In the genomic region with DNA sequence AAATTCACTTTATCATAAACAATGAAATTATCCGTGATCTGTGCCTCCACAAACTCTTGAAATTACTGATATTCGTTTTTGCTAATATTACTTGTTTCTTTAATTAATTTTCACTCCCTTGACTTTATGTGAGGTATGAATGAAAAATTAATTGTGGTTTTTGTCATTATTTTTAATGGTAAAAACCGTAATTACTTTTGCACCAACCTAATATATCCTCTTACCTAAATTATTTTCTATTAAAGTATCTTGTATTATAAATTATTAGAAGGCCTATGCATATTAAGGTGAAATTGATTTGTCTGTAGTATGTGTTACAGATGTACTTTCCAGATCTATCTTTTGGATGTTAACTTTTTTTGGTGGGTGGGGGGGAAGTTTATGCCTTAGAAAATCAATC, we compare ENCODE assay signal across 29 cellular contexts.
"Had no signal": no experiment of that assay in that cellular context is flagged by ENCODE, and none has a peak within 500 bp of the region (broad histone marks: within the 10 kb centered on the region; RNA-seq: fewer than 3 reads in every experiment).

No MANE protein-coding gene starts in this region.

- H3K36me3 Mint-ChIP-seq: stimulated activated effector memory CD8-positive, alpha-beta T cell treated with anti-CD3 and anti-CD28 coated beads, Interleukin-12 subunit alpha, Interleukin-12 subunit beta, amount 100 ng/mL, for 72 hours; stimulated activated memory B cell treated with anti-CD40 and anti-IgM and Interleukin-4, amounts not matched to agents 10 μg/mL and 1 μg/mL and 100 μg/mL, for 72 hours; stimulated activated naive B cell treated with anti-CD40 and anti-IgM and Interleukin-4, amounts not matched to agents 10 μg/mL and 1 μg/mL and 100 μg/mL, for 72 hours; type B pancreatic cell had no signal

- FAIRE-seq: urothelium cell line had no signal

- H3K9me3 Mint-ChIP-seq: stimulated activated naive B cell treated with anti-CD40 and anti-IgM and Interleukin-4, amounts not matched to agents 10 μg/mL and 1 μg/mL and 100 μg/mL, for 72 hours; type B pancreatic cell had no signal

- H3K27ac Mint-ChIP-seq: stimulated activated effector memory CD8-positive, alpha-beta T cell treated with anti-CD3 and anti-CD28 coated beads, Interleukin-12 subunit alpha, Interleukin-12 subunit beta, amount 100 ng/mL, for 72 hours; stimulated activated memory B cell treated with anti-CD40 and anti-IgM and Interleukin-4, amounts not matched to agents 10 μg/mL and 1 μg/mL and 100 μg/mL, for 72 hours; stimulated activated naive B cell treated with anti-CD40 and anti-IgM and Interleukin-4, amounts not matched to agents 10 μg/mL and 1 μg/mL and 100 μg/mL, for 72 hours; stimulated activated naive CD8-positive, alpha-beta T cell treated with anti-CD3 and anti-CD28 coated beads, Interleukin-15, amount 100 ng/mL, for 72 hours; stimulated activated naive CD8-positive, alpha-beta T cell treated with anti-CD3 and anti-CD28 coated beads, Interleukin-15, Interleukin-2, amounts not matched to agents 100 ng/mL and 50 ng/mL, for 24 hours; type B pancreatic cell had no signal

- H3K27me3 Mint-ChIP-seq: stimulated activated memory B cell treated with anti-CD40 and anti-IgM and Interleukin-4, amounts not matched to agents 10 μg/mL and 1 μg/mL and 100 μg/mL, for 72 hours; stimulated activated naive B cell treated with anti-CD40 and anti-IgM and Interleukin-4, amounts not matched to agents 10 μg/mL and 1 μg/mL and 100 μg/mL, for 72 hours; stimulated activated naive CD8-positive, alpha-beta T cell treated with anti-CD3 and anti-CD28 coated beads, Interleukin-15, amount 100 ng/mL, for 72 hours; stimulated activated naive CD8-positive, alpha-beta T cell treated with anti-CD3 and anti-CD28 coated beads, Interleukin-15, Interleukin-2, amounts not matched to agents 100 ng/mL and 50 ng/mL, for 24 hours had no signal

- H3K9me3 ChIP-seq: stomach, suprapubic skin, testis, thoracic aorta, thyroid gland, tibial artery, tibial nerve, transverse colon, upper lobe of left lung, upper lobe of right lung, uterus, vagina had no signal

- H3K4me3 Mint-ChIP-seq: stimulated activated effector memory CD8-positive, alpha-beta T cell treated with anti-CD3 and anti-CD28 coated beads, Interleukin-12 subunit alpha, Interleukin-12 subunit beta, amount 100 ng/mL, for 72 hours; stimulated activated memory B cell treated with anti-CD40 and anti-IgM and Interleukin-4, amounts not matched to agents 10 μg/mL and 1 μg/mL and 100 μg/mL, for 72 hours; stimulated activated naive B cell treated with anti-CD40 and anti-IgM and Interleukin-4, amounts not matched to agents 10 μg/mL and 1 μg/mL and 100 μg/mL, for 72 hours; stimulated activated naive CD8-positive, alpha-beta T cell treated with anti-CD3 and anti-CD28 coated beads, Interleukin-15, amount 100 ng/mL, for 72 hours; stimulated activated naive CD8-positive, alpha-beta T cell treated with anti-CD3 and anti-CD28 coated beads, Interleukin-15, Interleukin-2, amounts not matched to agents 100 ng/mL and 50 ng/mL, for 24 hours; type B pancreatic cell had no signal

- H3K27ac ChIP-seq: stomach, suprapubic skin, testis, thoracic aorta, thyroid gland, tibial artery, tibial nerve, transverse colon, upper lobe of left lung, upper lobe of right lung, uterus, vagina had no signal

- ATAC-seq: stimulated activated effector memory CD8-positive, alpha-beta T cell treated with anti-CD3 and anti-CD28 coated beads, Interleukin-12 subunit alpha, Interleukin-12 subunit beta, amount 100 ng/mL, for 72 hours; stimulated activated memory B cell treated with anti-CD40 and anti-IgM and Interleukin-4, amounts not matched to agents 10 μg/mL and 1 μg/mL and 100 μg/mL, for 72 hours; stimulated activated naive B cell treated with anti-CD40 and anti-IgM and Interleukin-4, amounts not matched to agents 10 μg/mL and 1 μg/mL and 100 μg/mL, for 72 hours; stimulated activated naive CD8-positive, alpha-beta T cell treated with anti-CD3 and anti-CD28 coated beads, Interleukin-15, amount 100 ng/mL, for 72 hours; stimulated activated naive CD8-positive, alpha-beta T cell treated with anti-CD3 and anti-CD28 coated beads, Interleukin-15, Interleukin-2, amounts not matched to agents 100 U/mL and 50 U/mL, for 24 hours; upper lobe of right lung had no signal

- H3K4me3 ChIP-seq: stomach, suprapubic skin, testis, thoracic aorta, thyroid gland, tibial artery, tibial nerve, transverse colon, upper lobe of left lung, upper lobe of right lung, uterus, vagina had no signal

- DNase-seq: stimulated activated CD4-positive, alpha-beta T cell treated with anti-CD3 and anti-CD28 coated beads, Interleukin-2, amount 100 ng/mL, for 48 hours; stimulated activated CD4-positive, alpha-beta T cell treated with anti-CD3 and anti-CD28 coated beads, Interleukin-4, amount 100 ng/mL, for 1 hour; stimulated activated CD4-positive, alpha-beta T cell treated with anti-CD3 and anti-CD28 coated beads, Interleukin-4, amount 100 ng/mL, for 24 hours; stimulated activated CD4-positive, alpha-beta T cell treated with anti-CD3 and anti-CD28 coated beads, Interleukin-4, amount 100 ng/mL, for 4 hours; stimulated activated CD8-positive, alpha-beta memory T cell treated with anti-CD3 and anti-CD28 coated beads, Interleukin-4, amount 100 ng/mL, for 48 hours; stimulated activated naive B cell treated with anti-CD40 and anti-IgM and Interleukin-4, amounts not matched to agents 10 μg/mL and 1 μg/mL and 100 μg/mL, for 72 hours; stimulated activated naive CD4-positive, alpha-beta T cell; stimulated activated naive CD4-positive, alpha-beta T cell treated with Interleukin-2 at 50 U/mL for 16 hours; stimulated activated naive CD8-positive, alpha-beta T cell treated with anti-CD3 and anti-CD28 coated beads, Interleukin-15, amount 100 ng/mL, for 72 hours; stimulated activated naive CD8-positive, alpha-beta T cell treated with anti-CD3 and anti-CD28 coated beads, Interleukin-15, Interleukin-2, amounts not matched to agents 100 U/mL and 50 U/mL, for 24 hours; stomach; substantia nigra; testis; thyroid gland; tibial artery; transverse colon; trophoblast cell; upper lobe of left lung; upper lobe of right lung; uterus had no signal

- H3K27me3 ChIP-seq: stomach, suprapubic skin, testis, thyroid gland, tibial artery, tibial nerve, transverse colon, upper lobe of left lung, upper lobe of right lung, vagina had no signal

- H3K36me3 ChIP-seq: stomach, suprapubic skin, thoracic aorta, thyroid gland, tibial artery, tibial nerve, transverse colon, upper lobe of left lung, upper lobe of right lung, uterus, vagina had no signal

- H3K4me1 ChIP-seq: suprapubic skin, testis, tibial artery, tibial nerve, transverse colon, upper lobe of left lung, upper lobe of right lung, uterus, vagina had no signal

- H3K4me1 Mint-ChIP-seq: stimulated activated effector memory CD8-positive, alpha-beta T cell treated with anti-CD3 and anti-CD28 coated beads, Interleukin-12 subunit alpha, Interleukin-12 subunit beta, amount 100 ng/mL, for 72 hours; stimulated activated memory B cell treated with anti-CD40 and anti-IgM and Interleukin-4, amounts not matched to agents 10 μg/mL and 1 μg/mL and 100 μg/mL, for 72 hours; stimulated activated naive B cell treated with anti-CD40 and anti-IgM and Interleukin-4, amounts not matched to agents 10 μg/mL and 1 μg/mL and 100 μg/mL, for 72 hours; stimulated activated naive CD8-positive, alpha-beta T cell treated with anti-CD3 and anti-CD28 coated beads, Interleukin-15, amount 100 ng/mL, for 72 hours had no signal
